Comparison of ENCODE assay signal across 26 cellular contexts in the genomic region with DNA sequence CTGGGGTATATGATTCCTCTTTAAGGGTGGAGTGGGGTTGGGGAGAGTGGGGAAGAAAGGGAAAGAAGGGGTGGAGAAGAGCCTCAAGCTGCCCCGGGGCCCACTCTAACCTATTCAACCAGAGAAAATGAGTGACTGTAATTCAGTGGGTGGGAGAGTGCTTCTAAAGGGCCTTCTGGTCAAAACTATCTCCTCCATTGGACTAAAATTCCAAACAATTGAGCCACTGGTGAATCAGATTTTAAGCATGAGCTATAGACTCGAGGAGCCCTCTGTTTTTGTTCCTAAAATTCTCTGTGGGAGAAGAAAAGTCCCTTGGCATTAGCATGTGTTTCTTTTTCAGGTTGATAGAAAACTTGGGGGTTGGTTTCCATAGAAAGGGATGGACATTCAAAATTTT.
DNase-seq lines count a peak whose midpoint lies in the region; ATAC-seq and TF ChIP-seq lines count a peak whose summit lies in the region.
"Had no signal": no experiment of that assay in that cellular context is flagged by ENCODE, and none has a peak within 500 bp of the region (broad histone marks: within the 10 kb centered on the region; RNA-seq: fewer than 3 reads in every experiment).

No MANE protein-coding gene starts in this region.

- no peak for TF ChIP-seq POLR2A in IMR-90 (IDR thresholded peaks at IDR 0.05; ENCODE audit: low read depth, low read length)

- 0 out of 2 replicates have a peak overlapping the region, but pooled peaks have one; percentile 38 for H3K23ac ChIP-seq in IMR-90 (ENCODE audit: low read depth, low read length)

- TF ChIP-seq CTCF in AG10803 (conservative IDR thresholded peaks at IDR 0.05; ENCODE audit: low read length) (no peak), IMR-90 (conservative IDR thresholded peaks at IDR 0.05; ENCODE audit: low read depth, low read length) (no peak), osteoblast (IDR thresholded peaks at IDR 0.05; ENCODE audit: extremely low read depth, low read depth, low read length) (no peak)

- peak overlapping the region; percentile 74; the same call in 1 of the 2 replicates for H2AK5ac ChIP-seq in IMR-90 (ENCODE audit: low read depth, low read length)

- H3K27ac ChIP-seq in IMR-90 (ENCODE audit: insufficient read depth, low read length) (no peak overlapping the region), osteoblast (ENCODE audit: low read depth, low read length) (no peak overlapping the region)
- H3K27ac ChIP-seq: BLaER1, left lung, ovary, testis had no signal

- H2AFZ ChIP-seq in IMR-90 (replicated peaks; ENCODE audit: low read length, poor library complexity) (no peak overlapping the region), osteoblast (ENCODE audit: low read length) (peak overlapping the region; percentile 26)

- H3K9me1 ChIP-seq in IMR-90 (ENCODE audit: insufficient read depth, low read length): peaks cover 6% of the 10 kb centered on the region; the same call in 1 of the 2 replicates

- peaks cover 9% of the 10 kb centered on the region for H3K4me1 ChIP-seq in IMR-90 (ENCODE audit: control insufficient read depth, insufficient read depth, low read length)
- H3K4me1 ChIP-seq in osteoblast (ENCODE audit: insufficient read depth, low read length): peaks cover 20% of the 10 kb centered on the region

- DNase-seq in AG10803 (ENCODE audit: low read depth): peak; percentile 71
- DNase-seq in IMR-90: peak; percentile 64
- DNase-seq in astrocyte of the hippocampus (ENCODE audit: low read depth, low spot score): peak; percentile 49
- peak; percentile 69 for DNase-seq in osteoblast (ENCODE audit: insufficient read length, low spot score, missing footprints)
- DNase-seq in NCI-H2227 treated with DMSO at 0.1 percent for 48 hours (lab: John Stamatoyannopoulos, UW): no peak
- DNase-seq in NCI-H1105 (lab: John Stamatoyannopoulos, UW): no peak
- DNase-seq: activated CD4-positive, alpha-beta memory T cell treated with anti-CD3 and anti-CD28 coated beads, Interleukin-2, amount 10 ng/mL, durations not matched to agents 7 days and 5 days; activated naive CD4-positive, alpha-beta T cell treated with anti-CD3 and anti-CD28 coated beads, Interleukin-2, amount 10 ng/mL, durations not matched to agents 7 days and 5 days; DMS153; immature natural killer cell; left lung; mesenchymal stem cell; MM.1S; NCI-H1417; NCI-H2029; NCI-H526; NK-92 treated with Interleukin-12 subunit alpha and Interleukin-12 subunit beta, amount 100 ng/mL, for 24 hours; ovary; PC-3; stimulated activated naive CD4-positive, alpha-beta T cell treated with Interleukin-2 at 50 U/mL for 16 hours; testis had no signal

- H3K4me3 ChIP-seq in AG10803 (ENCODE audit: low read length) (no peak overlapping the region), IMR-90 (ENCODE audit: insufficient read depth, low read depth, low read length) (no peak overlapping the region), osteoblast (ENCODE audit: insufficient read depth, low read length) (no peak overlapping the region)
- H3K4me3 ChIP-seq: BLaER1, left lung, ovary, skin epidermis, testis had no signal

- H3K14ac ChIP-seq in IMR-90 (replicated peaks; ENCODE audit: low read depth, low read length): no peak overlapping the region

- TF ChIP-seq RAD21 in IMR-90 (IDR thresholded peaks at IDR 0.05; ENCODE audit: low read length): no peak

- WGBS in IMR-90 (ENCODE audit: extremely low coverage in 2 of 2, insufficient read length in 1 of 2), 2 experiments: no CpG with 5 or more reads among the region's 2 CpGs

- H3K4me2 ChIP-seq in IMR-90 (ENCODE audit: low read depth, low read length) (no peak overlapping the region), osteoblast (ENCODE audit: insufficient read depth, low read length) (peak overlapping the region; percentile 15)
- H3K4me2 ChIP-seq: BLaER1 had no signal

- H4K5ac ChIP-seq in IMR-90 (ENCODE audit: low read depth, low read length): no peak overlapping the region

- H3K4ac ChIP-seq in IMR-90 (ENCODE audit: low read depth, low read length): peak overlapping the region; percentile 69

- no peak overlapping the region for H3K56ac ChIP-seq in IMR-90 (ENCODE audit: extremely low read depth, insufficient read depth, low read length)

- peak overlapping the region; percentile 85 for H2BK20ac ChIP-seq in IMR-90 (ENCODE audit: low read depth, low read length)

- no peak overlapping the region for H2AK9ac ChIP-seq in IMR-90 (replicated peaks; ENCODE audit: low read depth, low read length, poor library complexity)

- no peaks in the 10 kb centered on the region for H3K36me3 ChIP-seq in IMR-90 (ENCODE audit: control insufficient read depth, insufficient read depth, low read length)
- no peaks in the 10 kb centered on the region for H3K36me3 ChIP-seq in osteoblast (ENCODE audit: insufficient read depth, low read length)
- H3K36me3 ChIP-seq: BLaER1, left lung, ovary had no signal

- H3K79me2 ChIP-seq in osteoblast (ENCODE audit: insufficient read depth, low read length): no peaks in the 10 kb centered on the region

- ATAC-seq in IMR-90 (ENCODE audit: low read depth) (peak; percentile 35; the same call in 1 of the 2 replicates), GM18909 (IDR thresholded peaks at IDR 0.05; ENCODE audit: poor library complexity, unreplicated experiment) (no peak)
- ATAC-seq: HCT116, left lung, PC-3, Right ventricle myocardium inferior had no signal

- no peak overlapping the region for H2BK5ac ChIP-seq in IMR-90 (ENCODE audit: low read depth, low read length, poor library complexity, severe bottlenecking)

- H4K91ac ChIP-seq in IMR-90 (ENCODE audit: insufficient read depth, low read depth, low read length): peak overlapping the region; percentile 33; the same call in 1 of the 2 replicates

- CTCF ChIA-PET in IMR-90 (lab: Yijun Ruan, JAX): no interaction called here

- no peaks in the 10 kb centered on the region for H3K27me3 ChIP-seq in IMR-90 (ENCODE audit: control insufficient read depth, insufficient read depth, low read length)
- no peaks in the 10 kb centered on the region for H3K27me3 ChIP-seq in osteoblast (ENCODE audit: insufficient read depth, low read length)
- H3K27me3 ChIP-seq: BLaER1, left lung, ovary, testis had no signal

- dilution Hi-C loops in IMR-90 (cut with HindIII; ENCODE audit: low sequenced_read_pairs, unreplicated experiment): no loop called here

- 0 out of 3 replicates have a peak overlapping the region, but pooled peaks have one; percentile 61 for H2BK15ac ChIP-seq in IMR-90 (ENCODE audit: low read depth, low read length)

- BruUV-seq in IMR-90 (replicated peaks; lab: Mats Ljungman, UMichigan): no TSS peak

- in situ Hi-C loops in IMR-90 (cut with MboI; ENCODE audit: low sequenced_read_pairs): loop anchor here (10.0 to 25.0 kb wide), 3 partner anchors 632 to 1232 kb away; no protein-coding TSS in a partner anchor

- no peaks in the 10 kb centered on the region for H4K20me1 ChIP-seq in IMR-90 (ENCODE audit: insufficient read depth, low read length)
- H4K20me1 ChIP-seq in osteoblast (ENCODE audit: insufficient read depth, low read length): no peaks in the 10 kb centered on the region
- H4K20me1 ChIP-seq: BLaER1 had no signal

- H3K18ac ChIP-seq in IMR-90 (ENCODE audit: low read depth, low read length): no peak overlapping the region

- H3K79me1 ChIP-seq in IMR-90 (ENCODE audit: low read depth in 1 of 2, low read length in 2 of 2): no peaks in the 10 kb centered on the region

- intact Hi-C loops in IMR-90 (cut with micrococcal nuclease): loop anchor here (10.0 kb wide), 1 partner anchor 634 kb away; no protein-coding TSS in a partner anchor

- H3K9me3 ChIP-seq in IMR-90 (ENCODE audit: control insufficient read depth, insufficient read depth, low read length) (no peaks in the 10 kb centered on the region), osteoblast (ENCODE audit: low read depth, low read length) (no peaks in the 10 kb centered on the region)
- H3K9me3 ChIP-seq: ovary, testis had no signal

- peak overlapping the region in 1 of 2 experiments; percentile 51; a peak in 1 of 4 replicates for H4K8ac ChIP-seq in IMR-90 (ENCODE audit: low read depth in 2 of 2, low read length in 2 of 2)

- peak overlapping the region; percentile 82 for H2BK120ac ChIP-seq in IMR-90 (ENCODE audit: low read depth, low read length)

- POLR2A ChIA-PET in IMR-90 (lab: Charles Lee; ENCODE audit: unreplicated experiment): no interaction called here

- no peak overlapping the region for H3K9ac ChIP-seq in IMR-90 (ENCODE audit: low read depth, low read length)
- H3K9ac ChIP-seq: BLaER1 had no signal

TF ChIP-seq in IMR-90, 13 proteins besides CTCF, POLR2A, EP300 and RAD21:
- TF ChIP-seq MAFK (IDR thresholded peaks at IDR 0.05; ENCODE audit: low read depth, low read length): no peak
- TF ChIP-seq SMC3 (IDR thresholded peaks at IDR 0.05; ENCODE audit: low read depth, low read length): no peak
- no peak for TF ChIP-seq MAZ (IDR thresholded peaks at IDR 0.05; ENCODE audit: borderline replicate concordance, low read depth, low read length)
- TF ChIP-seq BHLHE40 (IDR thresholded peaks at IDR 0.05; ENCODE audit: low read depth, low read length): no peak
- TF ChIP-seq RFX5 (IDR thresholded peaks at IDR 0.05; ENCODE audit: low read depth, low read length): no peak
- no peak for TF ChIP-seq MXI1 (IDR thresholded peaks at IDR 0.05; ENCODE audit: borderline replicate concordance, low read depth, low read length)
- no peak for TF ChIP-seq USF2 (IDR thresholded peaks at IDR 0.05; ENCODE audit: low read depth, low read length)
- no peak for TF ChIP-seq CEBPB (IDR thresholded peaks at IDR 0.05; ENCODE audit: low read depth, low read length)
- no peak for TF ChIP-seq FOS (IDR thresholded peaks at IDR 0.05; ENCODE audit: low read depth, low read length)
- no peak for TF ChIP-seq CHD1 (IDR thresholded peaks at IDR 0.05; ENCODE audit: low read depth, low read length)
- TF ChIP-seq NFE2L2 (IDR thresholded peaks at IDR 0.05; ENCODE audit: low read depth, low read length): no peak
- TF ChIP-seq, protein P1, sequence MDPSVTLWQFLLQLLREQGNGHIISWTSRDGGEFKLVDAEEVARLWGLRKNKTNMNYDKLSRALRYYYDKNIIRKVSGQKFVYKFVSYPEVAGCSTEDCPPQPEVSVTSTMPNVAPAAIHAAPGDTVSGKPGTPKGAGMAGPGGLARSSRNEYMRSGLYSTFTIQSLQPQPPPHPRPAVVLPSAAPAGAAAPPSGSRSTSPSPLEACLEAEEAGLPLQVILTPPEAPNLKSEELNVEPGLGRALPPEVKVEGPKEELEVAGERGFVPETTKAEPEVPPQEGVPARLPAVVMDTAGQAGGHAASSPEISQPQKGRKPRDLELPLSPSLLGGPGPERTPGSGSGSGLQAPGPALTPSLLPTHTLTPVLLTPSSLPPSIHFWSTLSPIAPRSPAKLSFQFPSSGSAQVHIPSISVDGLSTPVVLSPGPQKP (IDR thresholded peaks at IDR 0.05; ENCODE audit: borderline replicate concordance, low read depth, low read length): no peak

Comparison
In these comparisons a context has a peak if more than half of its experiments do, and no peak if none do; other contexts are left out.
1. DNase-seq: peak in AG10803 (single experiment), IMR-90 (single experiment), astrocyte of the hippocampus (single experiment) and osteoblast (single experiment); none in NCI-H2227 treated with DMSO at 0.1 percent for 48 hours (single experiment) and NCI-H1105 (single experiment).